Comparison of ENCODE assay signal across 24 cellular contexts in genomic region chr19:49425178-49425577, GRCh38. TPM values are rescaled to one million over a fixed set of nuclear protein-coding genes. Genes with fewer than 3 reads are reported as not detected.
A peak's percentile ranks its signal among the peaks of the same experiment; 100 is the strongest.
DNase-seq lines count a peak whose midpoint lies in the region; ATAC-seq and FAIRE-seq lines count a peak whose summit lies in the region.
"Had no signal": no experiment of that assay in that cellular context is flagged by ENCODE, and none has a peak within 500 bp of the region (broad histone marks: within the 10 kb centered on the region; RNA-seq: fewer than 3 reads in every experiment).

Gene GFY, plus strand, starts transcription at chr19:49425388. Its CDS starts 1,043 bp downstream, at chr19:49426431.

- peak within 1 kb of the TSS; percentile 93 for H3K4me3 Mint-ChIP-seq in T-helper 17 cell
- H3K4me3 Mint-ChIP-seq: endodermal cell had no signal

- peak within 1 kb of the TSS; percentile 86 for H3K27ac Mint-ChIP-seq in T-helper 17 cell
- H3K27ac Mint-ChIP-seq: endodermal cell had no signal

- ATAC-seq in T-helper 17 cell = no peak
- ATAC-seq in GM21737 (IDR thresholded peaks at IDR 0.05; ENCODE audit: unreplicated experiment) = no peak
- ATAC-seq in HG03342 (IDR thresholded peaks at IDR 0.05; ENCODE audit: unreplicated experiment) = no peak
- ATAC-seq: activated CD8-positive, alpha-beta T cell treated with anti-CD3 and anti-CD28 coated beads, Interleukin-2, amount 10 ng/mL, durations not matched to agents 7 days and 5 days; activated naive CD4-positive, alpha-beta T cell treated with anti-CD3 and anti-CD28 coated beads, Interleukin-2, amount 50 U/mL, for 72 hours; activated T-cell treated with anti-CD3 and anti-CD28 coated beads, Interleukin-2, amount 50 U/mL, for 4 hours; heart left ventricle; stimulated activated naive CD8-positive, alpha-beta T cell treated with anti-CD3 and anti-CD28 coated beads, Interleukin-15, amount 100 ng/mL, for 72 hours had no signal

- H3K4me3 ChIP-seq in BLaER1 treated with 17β-estradiol and CSF1 and Interleukin-3, amounts not matched to agents 10 nM and 100 nM = peak within 1 kb of the TSS in 8 of 10 experiments; percentile 3 to 56 (median 20); a peak in 9 of 20 replicates
- H3K4me3 ChIP-seq in iPS-18c (ENCODE audit: insufficient read depth, low read depth, low read length) = peak within 1 kb of the TSS; percentile 32; the same call in 1 of the 2 replicates
- H3K4me3 ChIP-seq: colonic mucosa, heart left ventricle, prostate gland, transverse colon had no signal

- peaks cover 42 to 74% (median 67%) of the 10 kb centered on the region in 10 experiments for H3K4me1 ChIP-seq in BLaER1 treated with 17β-estradiol and CSF1 and Interleukin-3, amounts not matched to agents 10 nM and 100 nM

- DNase-seq in T-helper 17 cell (no peak), NCI-H2196 (lab: John Stamatoyannopoulos, UW; ENCODE audit: unreplicated experiment) (no peak), iPS-NIHi7 (ENCODE audit: extremely low spot score) (no peak)
- DNase-seq: activated CD8-positive, alpha-beta T cell treated with anti-CD3 and anti-CD28 coated beads, Interleukin-2, amount 10 ng/mL, durations not matched to agents 7 days and 5 days; activated T-cell treated with anti-CD3 and anti-CD28 coated beads, Interleukin-2, amount 50 U/mL, for 4 hours; colonic mucosa; endodermal cell; MV-4-11; NCI-H2029; Right ventricle myocardium superior; stimulated activated CD4-positive, alpha-beta T cell treated with anti-CD3 and anti-CD28 coated beads, Interleukin-1b, Interleukin-23, amount 100 ng/mL, for 48 hours; stimulated activated naive CD8-positive, alpha-beta T cell treated with anti-CD3 and anti-CD28 coated beads, Interleukin-15, amount 100 ng/mL, for 72 hours; transverse colon had no signal

- peaks cover 0 to 22% (median 6%) of the 10 kb centered on the region in 11 experiments; a peak in 11 of 22 replicates for H4K20me1 ChIP-seq in BLaER1 treated with 17β-estradiol and CSF1 and Interleukin-3, amounts not matched to agents 10 nM and 100 nM

- H3K27me3 ChIP-seq in BLaER1 treated with 17β-estradiol and CSF1 and Interleukin-3, amounts not matched to agents 10 nM and 100 nM = peaks cover 99 to 100% (median 100%) of the 10 kb centered on the region in 11 experiments

- no peaks in the 10 kb centered on the region for H3K36me3 ChIP-seq in BLaER1 treated with 17β-estradiol and CSF1 and Interleukin-3, amounts not matched to agents 10 nM and 100 nM
- H3K36me3 ChIP-seq: colonic mucosa, heart left ventricle, prostate gland, transverse colon had no signal

- H3K27ac ChIP-seq in BLaER1 treated with 17β-estradiol and CSF1 and Interleukin-3, amounts not matched to agents 10 nM and 100 nM = no peak within 1 kb of the TSS
- H3K27ac ChIP-seq: colonic mucosa, heart left ventricle, prostate gland, transverse colon, VCaP had no signal

- peaks cover 70% of the 10 kb centered on the region for H3K4me1 Mint-ChIP-seq in T-helper 17 cell

- H3K9me3 ChIP-seq in BLaER1 treated with 17β-estradiol and CSF1 and Interleukin-3, amounts not matched to agents 10 nM and 100 nM (replicated peaks in 1 of 11) = peaks cover 0 to 9% (median 4%) of the 10 kb centered on the region in 11 experiments; a peak in 11 of 22 replicates
- H3K9me3 ChIP-seq in T-helper 17 cell (ENCODE audit: control insufficient read depth, low read length, poor library complexity, severe bottlenecking) (no peaks in the 10 kb centered on the region), iPS-18c (ENCODE audit: control insufficient read depth, insufficient read depth, low read length) (peaks cover 2% of the 10 kb centered on the region)
- H3K9me3 ChIP-seq: colonic mucosa, heart left ventricle, prostate gland, transverse colon had no signal

- peaks cover 92% of the 10 kb centered on the region for H3K27me3 Mint-ChIP-seq in T-helper 17 cell

- peaks cover 22% of the 10 kb centered on the region for H3K36me3 Mint-ChIP-seq in T-helper 17 cell (ENCODE audit: low read depth)

- peak within 1 kb of the TSS; percentile 62 to 93 (median 71) for H3K4me2 ChIP-seq in BLaER1 treated with 17β-estradiol and CSF1 and Interleukin-3, amounts not matched to agents 10 nM and 100 nM

- peak; percentile 66 for FAIRE-seq in G401.6 (lab: Jason Lieb, UNC)

- no peak within 1 kb of the TSS for H3K9ac ChIP-seq in BLaER1 treated with 17β-estradiol and CSF1 and Interleukin-3, amounts not matched to agents 10 nM and 100 nM

RNA-seq across cellular contexts. Expression of gene GFY, which starts in this region (rescaled TPM):
- total RNA-seq in T-helper 17 cell = not detected
- total RNA-seq: activated CD8-positive, alpha-beta T cell treated with anti-CD3 and anti-CD28 coated beads, Interleukin-2, amount 10 ng/mL, durations not matched to agents 7 days and 5 days; activated naive CD4-positive, alpha-beta T cell treated with anti-CD3 and anti-CD28 coated beads, Interleukin-2, amount 50 U/mL, for 72 hours; activated T-cell treated with anti-CD3 and anti-CD28 coated beads, Interleukin-2, amount 50 U/mL, for 4 hours; colonic mucosa; heart left ventricle; mesenteric fat pad; NCI-H460; prostate gland; Right ventricle myocardium superior; transverse colon had no signal
